Comparison of ENCODE assay signal across 1 cellular context in genomic region chr20:44959896-44960852, GRCh38.
TF ChIP-seq lines count a peak whose summit lies in the region.

A gene with protein sequence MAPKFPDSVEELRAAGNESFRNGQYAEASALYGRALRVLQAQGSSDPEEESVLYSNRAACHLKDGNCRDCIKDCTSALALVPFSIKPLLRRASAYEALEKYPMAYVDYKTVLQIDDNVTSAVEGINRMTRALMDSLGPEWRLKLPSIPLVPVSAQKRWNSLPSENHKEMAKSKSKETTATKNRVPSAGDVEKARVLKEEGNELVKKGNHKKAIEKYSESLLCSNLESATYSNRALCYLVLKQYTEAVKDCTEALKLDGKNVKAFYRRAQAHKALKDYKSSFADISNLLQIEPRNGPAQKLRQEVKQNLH (minus strand): TSS chr20:44960397. CDS start chr20:44960333, 64 bp downstream.

TF ChIP-seq in K562, 482 proteins besides CTCF, POLR2A, EP300 and RAD21 (continued from another document and continues in another):
- TF ChIP-seq, protein P1, sequence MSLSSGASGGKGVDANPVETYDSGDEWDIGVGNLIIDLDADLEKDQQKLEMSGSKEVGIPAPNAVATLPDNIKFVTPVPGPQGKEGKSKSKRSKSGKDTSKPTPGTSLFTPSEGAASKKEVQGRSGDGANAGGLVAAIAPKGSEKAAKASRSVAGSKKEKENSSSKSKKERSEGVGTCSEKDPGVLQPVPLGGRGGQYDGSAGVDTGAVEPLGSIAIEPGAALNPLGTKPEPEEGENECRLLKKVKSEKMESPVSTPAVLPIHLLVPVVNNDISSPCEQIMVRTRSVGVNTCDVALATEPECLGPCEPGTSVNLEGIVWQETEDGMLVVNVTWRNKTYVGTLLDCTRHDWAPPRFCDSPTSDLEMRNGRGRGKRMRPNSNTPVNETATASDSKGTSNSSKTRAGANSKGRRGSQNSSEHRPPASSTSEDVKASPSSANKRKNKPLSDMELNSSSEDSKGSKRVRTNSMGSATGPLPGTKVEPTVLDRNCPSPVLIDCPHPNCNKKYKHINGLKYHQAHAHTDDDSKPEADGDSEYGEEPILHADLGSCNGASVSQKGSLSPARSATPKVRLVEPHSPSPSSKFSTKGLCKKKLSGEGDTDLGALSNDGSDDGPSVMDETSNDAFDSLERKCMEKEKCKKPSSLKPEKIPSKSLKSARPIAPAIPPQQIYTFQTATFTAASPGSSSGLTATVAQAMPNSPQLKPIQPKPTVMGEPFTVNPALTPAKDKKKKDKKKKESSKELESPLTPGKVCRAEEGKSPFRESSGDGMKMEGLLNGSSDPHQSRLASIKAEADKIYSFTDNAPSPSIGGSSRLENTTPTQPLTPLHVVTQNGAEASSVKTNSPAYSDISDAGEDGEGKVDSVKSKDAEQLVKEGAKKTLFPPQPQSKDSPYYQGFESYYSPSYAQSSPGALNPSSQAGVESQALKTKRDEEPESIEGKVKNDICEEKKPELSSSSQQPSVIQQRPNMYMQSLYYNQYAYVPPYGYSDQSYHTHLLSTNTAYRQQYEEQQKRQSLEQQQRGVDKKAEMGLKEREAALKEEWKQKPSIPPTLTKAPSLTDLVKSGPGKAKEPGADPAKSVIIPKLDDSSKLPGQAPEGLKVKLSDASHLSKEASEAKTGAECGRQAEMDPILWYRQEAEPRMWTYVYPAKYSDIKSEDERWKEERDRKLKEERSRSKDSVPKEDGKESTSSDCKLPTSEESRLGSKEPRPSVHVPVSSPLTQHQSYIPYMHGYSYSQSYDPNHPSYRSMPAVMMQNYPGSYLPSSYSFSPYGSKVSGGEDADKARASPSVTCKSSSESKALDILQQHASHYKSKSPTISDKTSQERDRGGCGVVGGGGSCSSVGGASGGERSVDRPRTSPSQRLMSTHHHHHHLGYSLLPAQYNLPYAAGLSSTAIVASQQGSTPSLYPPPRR (CRISPR knock-in tag; IDR thresholded peaks at IDR 0.05; ENCODE audit: borderline replicate concordance), result no peak; the same call in 1 of the 2 replicates
- TF ChIP-seq, protein P2, sequence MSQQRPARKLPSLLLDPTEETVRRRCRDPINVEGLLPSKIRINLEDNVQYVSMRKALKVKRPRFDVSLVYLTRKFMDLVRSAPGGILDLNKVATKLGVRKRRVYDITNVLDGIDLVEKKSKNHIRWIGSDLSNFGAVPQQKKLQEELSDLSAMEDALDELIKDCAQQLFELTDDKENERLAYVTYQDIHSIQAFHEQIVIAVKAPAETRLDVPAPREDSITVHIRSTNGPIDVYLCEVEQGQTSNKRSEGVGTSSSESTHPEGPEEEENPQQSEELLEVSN (IDR thresholded peaks at IDR 0.05; ENCODE audit: borderline replicate concordance in 1 of 2, extremely low read depth in 1 of 2, insufficient read depth in 1 of 2, insufficient read length in 1 of 2, low read depth in 1 of 2, low read length in 1 of 2, poor library complexity in 1 of 2, severe bottlenecking in 1 of 2), result peak; percentile 81 to 94
- TF ChIP-seq ARNT (IDR thresholded peaks at IDR 0.05) (no peak), ELK3 (CRISPR knock-in tag; IDR thresholded peaks at IDR 0.05) (no peak), JUN (IDR thresholded peaks at IDR 0.05; ENCODE audit: borderline replicate concordance, low read depth, low read length) (peak; percentile 39; the same call in 1 of the 2 replicates), JUN (CRISPR knock-in tag; IDR thresholded peaks at IDR 0.05; ENCODE audit: borderline replicate concordance) (no peak), CAMTA2 (CRISPR knock-in tag; conservative IDR thresholded peaks at IDR 0.05) (no peak), FOXO4 (CRISPR knock-in tag; IDR thresholded peaks at IDR 0.05) (no peak), ATF4 (CRISPR knock-in tag; IDR thresholded peaks at IDR 0.05) (no peak), POLR2AphosphoS5 (IDR thresholded peaks at IDR 0.05; ENCODE audit: control insufficient read depth, insufficient read depth, low read depth, low read length) (peak; percentile 71), MEIS2 (IDR thresholded peaks at IDR 0.05; ENCODE audit: partially characterized antibody) (peak; percentile 66), GABPA (tag; conservative IDR thresholded peaks at IDR 0.05; ENCODE audit: low read depth) (peak; percentile 56), CXXC5 (CRISPR knock-in tag; IDR thresholded peaks at IDR 0.05) (peak; percentile 80), BRF1 (IDR thresholded peaks at IDR 0.05; ENCODE audit: borderline replicate concordance, extremely low read depth, insufficient read length) (no peak), FOXA1 (IDR thresholded peaks at IDR 0.05; ENCODE audit: borderline replicate concordance) (no peak), ZNF785 (CRISPR knock-in tag; IDR thresholded peaks at IDR 0.05) (no peak), ATF6 (CRISPR knock-in tag; IDR thresholded peaks at IDR 0.05) (0 out of 2 replicates have a peak, but pooled peaks have one; percentile 64), RBM22 (IDR thresholded peaks at IDR 0.05; ENCODE audit: low read depth, low read length, poor library complexity, severe bottlenecking) (no peak), TRIM24 (IDR thresholded peaks at IDR 0.05) (no peak), ARHGAP35 (IDR thresholded peaks at IDR 0.05; ENCODE audit: partially characterized antibody) (no peak), RUNX1 (IDR thresholded peaks at IDR 0.05; ENCODE audit: low read depth) (no peak), E2F5 (CRISPR knock-in tag; IDR thresholded peaks at IDR 0.05) (no peak), RFX1 (IDR thresholded peaks at IDR 0.05) (no peak), NFIX (CRISPR knock-in tag; IDR thresholded peaks at IDR 0.05; ENCODE audit: low read depth) (no peak), POLR2G (IDR thresholded peaks at IDR 0.05; ENCODE audit: low read depth, low read length) (peak; percentile 96), C11orf30 (IDR thresholded peaks at IDR 0.05; ENCODE audit: low read depth) (no peak), CREB3L1 (IDR thresholded peaks at IDR 0.05; ENCODE audit: borderline replicate concordance, low read depth) (peak; percentile 54; the same call in 1 of the 2 replicates), TFE3 (CRISPR knock-in tag; IDR thresholded peaks at IDR 0.05) (no peak), NCOA2 (IDR thresholded peaks at IDR 0.05; ENCODE audit: partially characterized antibody in 2 of 2) (no peak), TEAD4 (IDR thresholded peaks at IDR 0.05; ENCODE audit: low read length) (no peak), TEAD4 (CRISPR knock-in tag; IDR thresholded peaks at IDR 0.05; ENCODE audit: borderline replicate concordance) (peak; percentile 62; the same call in 1 of the 2 replicates), ZNF175 (CRISPR knock-in tag; IDR thresholded peaks at IDR 0.05; ENCODE audit: low read depth) (peak; percentile 26; the same call in 1 of the 2 replicates), ZBTB12 (CRISPR knock-in tag; IDR thresholded peaks at IDR 0.05) (no peak), TAF9B (IDR thresholded peaks at IDR 0.05; ENCODE audit: partially characterized antibody) (no peak), MAFG (tag; conservative IDR thresholded peaks at IDR 0.05) (no peak), RBBP5 (IDR thresholded peaks at IDR 0.05; ENCODE audit: borderline replicate concordance, insufficient read depth, low read length, poor library complexity, severe bottlenecking) (peak; percentile 88)
- TF ChIP-seq, protein P3, sequence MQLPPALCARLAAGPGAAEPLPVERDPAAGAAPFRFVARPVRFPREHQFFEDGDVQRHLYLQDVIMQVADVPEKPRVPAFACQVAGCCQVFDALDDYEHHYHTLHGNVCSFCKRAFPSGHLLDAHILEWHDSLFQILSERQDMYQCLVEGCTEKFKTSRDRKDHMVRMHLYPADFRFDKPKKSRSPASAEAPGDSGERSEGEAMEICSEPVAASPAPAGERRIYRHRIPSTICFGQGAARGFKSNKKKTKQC (CRISPR knock-in tag; IDR thresholded peaks at IDR 0.05), result 0 out of 2 replicates have a peak, but pooled peaks have one; percentile 32
- TF ChIP-seq, protein P4, sequence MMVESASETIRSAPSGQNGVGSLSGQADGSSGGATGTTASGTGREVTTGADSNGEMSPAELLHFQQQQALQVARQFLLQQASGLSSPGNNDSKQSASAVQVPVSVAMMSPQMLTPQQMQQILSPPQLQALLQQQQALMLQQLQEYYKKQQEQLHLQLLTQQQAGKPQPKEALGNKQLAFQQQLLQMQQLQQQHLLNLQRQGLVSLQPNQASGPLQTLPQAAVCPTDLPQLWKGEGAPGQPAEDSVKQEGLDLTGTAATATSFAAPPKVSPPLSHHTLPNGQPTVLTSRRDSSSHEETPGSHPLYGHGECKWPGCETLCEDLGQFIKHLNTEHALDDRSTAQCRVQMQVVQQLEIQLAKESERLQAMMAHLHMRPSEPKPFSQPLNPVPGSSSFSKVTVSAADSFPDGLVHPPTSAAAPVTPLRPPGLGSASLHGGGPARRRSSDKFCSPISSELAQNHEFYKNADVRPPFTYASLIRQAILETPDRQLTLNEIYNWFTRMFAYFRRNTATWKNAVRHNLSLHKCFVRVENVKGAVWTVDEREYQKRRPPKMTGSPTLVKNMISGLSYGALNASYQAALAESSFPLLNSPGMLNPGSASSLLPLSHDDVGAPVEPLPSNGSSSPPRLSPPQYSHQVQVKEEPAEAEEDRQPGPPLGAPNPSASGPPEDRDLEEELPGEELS (CRISPR knock-in tag; IDR thresholded peaks at IDR 0.05; ENCODE audit: borderline replicate concordance), result peak; percentile 63; the same call in 1 of the 2 replicates
